19 cellular contexts compared by ENCODE assay signal in the genomic region with DNA sequence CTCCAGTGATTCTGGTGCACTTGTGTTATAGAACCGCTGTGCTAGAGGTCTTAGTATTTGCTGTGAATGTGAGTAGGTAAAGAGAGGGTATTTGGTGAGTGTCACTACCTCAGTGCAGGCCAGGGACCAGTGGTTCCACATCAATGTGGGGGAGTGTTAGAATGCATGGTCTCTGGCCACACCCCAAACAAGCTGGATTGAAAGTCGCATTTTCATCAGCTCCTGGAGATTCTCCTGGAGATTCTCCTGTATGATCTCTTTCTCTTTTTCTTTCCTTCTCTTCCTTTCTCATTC. TPM values are rescaled to one million over a fixed set of nuclear protein-coding genes. Genes with fewer than 3 reads are reported as not detected.
"Had no signal": no experiment of that assay in that cellular context is flagged by ENCODE, and none has a peak within 500 bp of the region (broad histone marks: within the 10 kb centered on the region; RNA-seq: fewer than 3 reads in every experiment).

No MANE protein-coding gene starts in this region.

- H3K4me3 ChIP-seq: colonic mucosa, gastrocnemius medialis, heart left ventricle, left ventricle myocardium inferior, suprapubic skin, transverse colon had no signal

- H3K4me3 Mint-ChIP-seq: activated naive CD4-positive, alpha-beta T cell treated with anti-CD3 and anti-CD28 coated beads for 36 hours; activated T-cell treated with anti-CD3 and anti-CD28 coated beads, Interleukin-2, amount 50 U/mL, for 24 hours; central memory CD8-positive, alpha-beta T cell; stimulated activated naive CD8-positive, alpha-beta T cell treated with anti-CD3 and anti-CD28 coated beads, Interleukin-15, Interleukin-2, amounts not matched to agents 100 ng/mL and 50 ng/mL, for 24 hours had no signal

- H3K27me3 Mint-ChIP-seq: stimulated activated naive CD8-positive, alpha-beta T cell treated with anti-CD3 and anti-CD28 coated beads, Interleukin-15, Interleukin-2, amounts not matched to agents 100 ng/mL and 50 ng/mL, for 24 hours had no signal

- H3K27me3 ChIP-seq: brain microvascular endothelial cell, colonic mucosa, gastrocnemius medialis, suprapubic skin, transverse colon had no signal

- H3K27ac ChIP-seq: brain microvascular endothelial cell, colonic mucosa, gastrocnemius medialis, heart left ventricle, left ventricle myocardium inferior, suprapubic skin, transverse colon, WERI-Rb-1 had no signal

- H3K4me1 Mint-ChIP-seq: central memory CD8-positive, alpha-beta T cell had no signal

- H3K9me3 ChIP-seq: colonic mucosa, gastrocnemius medialis, heart left ventricle, left ventricle myocardium inferior, suprapubic skin, transverse colon had no signal

- DNase-seq: activated CD4-positive, alpha-beta T cell treated with anti-CD3 and anti-CD28 coated beads, Interleukin-2, amount 50 U/mL, for 4 hours; activated T-cell treated with anti-CD3 and anti-CD28 coated beads, Interleukin-2, amount 50 U/mL, for 24 hours; aorta; colonic mucosa; gastrocnemius medialis; heart left ventricle; left ventricle myocardium inferior; stimulated activated CD4-positive, alpha-beta T cell treated with anti-CD3 and anti-CD28 coated beads, Interleukin-12 subunit alpha, Interleukin-12 subunit beta, amount 100 ng/mL, for 4 hours; stimulated activated CD4-positive, alpha-beta T cell treated with anti-CD3 and anti-CD28 coated beads, Interleukin-1b, Interleukin-23, amount 100 ng/mL, for 48 hours; transverse colon; WERI-Rb-1 had no signal

- H3K36me3 ChIP-seq: brain microvascular endothelial cell, colonic mucosa, gastrocnemius medialis, heart left ventricle, left ventricle myocardium inferior, suprapubic skin, transverse colon, WERI-Rb-1 had no signal

- H3K27ac Mint-ChIP-seq: activated naive CD4-positive, alpha-beta T cell treated with anti-CD3 and anti-CD28 coated beads for 36 hours; activated T-cell treated with anti-CD3 and anti-CD28 coated beads, Interleukin-2, amount 50 U/mL, for 24 hours; progenitor cell of endocrine pancreas; stimulated activated naive CD8-positive, alpha-beta T cell treated with anti-CD3 and anti-CD28 coated beads, Interleukin-15, Interleukin-2, amounts not matched to agents 100 ng/mL and 50 ng/mL, for 24 hours had no signal

- H3K4me1 ChIP-seq: colonic mucosa, gastrocnemius medialis, heart left ventricle, left ventricle myocardium inferior, suprapubic skin, transverse colon had no signal

- H3K9me3 Mint-ChIP-seq: activated naive CD4-positive, alpha-beta T cell treated with anti-CD3 and anti-CD28 coated beads for 36 hours; central memory CD8-positive, alpha-beta T cell; stimulated activated naive CD8-positive, alpha-beta T cell treated with anti-CD3 and anti-CD28 coated beads, Interleukin-15, Interleukin-2, amounts not matched to agents 100 ng/mL and 50 ng/mL, for 24 hours had no signal

RNA-seq across cellular contexts. Expression of gene BCAS1, which starts 26.8 kb away (rescaled TPM):
- total RNA-seq: heart left ventricle, left ventricle myocardium inferior, mammary epithelial cell had no signal
- polyA plus RNA-seq: heart left ventricle, mammary epithelial cell, neural cell had no signal
